In genomic region chr3:130948929-130949328, GRCh38 we compare ENCODE assay signal across 11 cellular contexts.
"Had no signal": no experiment of that assay in that cellular context is flagged by ENCODE, and none has a peak within 500 bp of the region (broad histone marks: within the 10 kb centered on the region; RNA-seq: fewer than 3 reads in every experiment).

No MANE protein-coding gene starts in this region.

- H3K4me3 ChIP-seq: ascending aorta, heart left ventricle had no signal

- H3K4me1 ChIP-seq: ascending aorta, heart left ventricle had no signal

- FAIRE-seq: bronchial epithelial cell, endothelial cell of umbilical vein, islet of Langerhans had no signal

- ATAC-seq: heart left ventricle had no signal

- H3K9me3 ChIP-seq: ascending aorta had no signal

- H3K27me3 ChIP-seq: ascending aorta, heart left ventricle had no signal

- DNase-seq: activated CD4-positive, CD25-positive, alpha-beta regulatory T cell treated with anti-CD3 and anti-CD28 coated beads, Interleukin-2, amount 50 U/mL, for 72 hours; activated naive CD4-positive, alpha-beta T cell; foreskin melanocyte; heart left ventricle; mammary epithelial cell; stimulated activated CD4-positive, alpha-beta T cell treated with anti-CD3 and anti-CD28 coated beads, Interleukin-2, amount 100 ng/mL, for 48 hours; stimulated activated CD8-positive, alpha-beta memory T cell treated with anti-CD3 and anti-CD28 coated beads, Interleukin-4, amount 100 ng/mL, for 48 hours had no signal
